Comparison of ENCODE assay signal across 1 cellular context in genomic region chr6:137731960-137732616, GRCh38.
TF ChIP-seq lines count a peak whose summit lies in the region.

No MANE protein-coding gene starts in this region.

TF ChIP-seq in HepG2, 621 proteins besides CTCF, POLR2A, EP300 and RAD21 (continued from another document and continues in another):
- TF ChIP-seq CEBPZ (IDR thresholded peaks at IDR 0.05; ENCODE audit: low read length), result no peak
- TF ChIP-seq ZFX (CRISPR knock-in tag; IDR thresholded peaks at IDR 0.05; ENCODE audit: low read depth), result peak; percentile 26; the same call in 1 of the 2 replicates
- peak; percentile 96 for TF ChIP-seq PAXIP1 (CRISPR knock-in tag; conservative IDR thresholded peaks at IDR 0.05)
- no peak for TF ChIP-seq ZNF496 (CRISPR knock-in tag; IDR thresholded peaks at IDR 0.05; ENCODE audit: insufficient replicate concordance)
- TF ChIP-seq SOX6 (IDR thresholded peaks at IDR 0.05), result no peak
- TF ChIP-seq SOX6 (CRISPR knock-in tag; IDR thresholded peaks at IDR 0.05), result peak; percentile 96
- no peak for TF ChIP-seq ZNF567 (CRISPR knock-in tag; IDR thresholded peaks at IDR 0.05; ENCODE audit: borderline replicate concordance)
- peak; percentile 31; the same call in 1 of the 2 replicates for TF ChIP-seq TAF1 (CRISPR knock-in tag; IDR thresholded peaks at IDR 0.05)
- TF ChIP-seq ZNF136 (CRISPR knock-in tag; IDR thresholded peaks at IDR 0.05; ENCODE audit: low read depth), result peak; percentile 21; the same call in 1 of the 2 replicates
- TF ChIP-seq ZBTB46 (CRISPR knock-in tag; IDR thresholded peaks at IDR 0.05; ENCODE audit: borderline replicate concordance), result no peak
- TF ChIP-seq RBM39 (IDR thresholded peaks at IDR 0.05; ENCODE audit: low read depth, low read length, poor library complexity, severe bottlenecking), result no peak
- no peak for TF ChIP-seq ISX (CRISPR knock-in tag; conservative IDR thresholded peaks at IDR 0.05)
- TF ChIP-seq NFAT5 (CRISPR knock-in tag; IDR thresholded peaks at IDR 0.05), result no peak
- TF ChIP-seq TIGD3 (CRISPR knock-in tag; IDR thresholded peaks at IDR 0.05; ENCODE audit: borderline replicate concordance), result no peak
- no peak for TF ChIP-seq HIVEP1 (CRISPR knock-in tag; IDR thresholded peaks at IDR 0.05)
- TF ChIP-seq FOXK1 (CRISPR knock-in tag; IDR thresholded peaks at IDR 0.05; ENCODE audit: borderline replicate concordance, low read depth), result peak; percentile 93
- no peak for TF ChIP-seq ZNF563 (CRISPR knock-in tag; IDR thresholded peaks at IDR 0.05)
- no peak for TF ChIP-seq ZBTB8A (CRISPR knock-in tag; IDR thresholded peaks at IDR 0.05; ENCODE audit: borderline replicate concordance, low read depth)
- peak; percentile 99 for TF ChIP-seq GATAD2A (CRISPR knock-in tag; IDR thresholded peaks at IDR 0.05)
- 0 out of 2 replicates have a peak, but pooled peaks have one; percentile 48 for TF ChIP-seq ZNF430 (CRISPR knock-in tag; IDR thresholded peaks at IDR 0.05)
- no peak for TF ChIP-seq ZNF550 (CRISPR knock-in tag; IDR thresholded peaks at IDR 0.05; ENCODE audit: borderline replicate concordance)
- 0 out of 2 replicates have a peak, but pooled peaks have one; percentile 45 for TF ChIP-seq ZNF205 (CRISPR knock-in tag; IDR thresholded peaks at IDR 0.05)
- no peak for TF ChIP-seq ZNF674 (CRISPR knock-in tag; IDR thresholded peaks at IDR 0.05; ENCODE audit: low read depth)
- TF ChIP-seq ZNF570 (CRISPR knock-in tag; IDR thresholded peaks at IDR 0.05; ENCODE audit: borderline replicate concordance), result no peak
- 0 out of 2 replicates have a peak, but pooled peaks have one; percentile 52 for TF ChIP-seq ZNF766 (CRISPR knock-in tag; IDR thresholded peaks at IDR 0.05; ENCODE audit: borderline replicate concordance)
- TF ChIP-seq RFX1 (IDR thresholded peaks at IDR 0.05), result no peak
- no peak for TF ChIP-seq PBX3 (CRISPR knock-in tag; IDR thresholded peaks at IDR 0.05; ENCODE audit: borderline replicate concordance)
- peak; percentile 100 for TF ChIP-seq FOSL2 (CRISPR knock-in tag; IDR thresholded peaks at IDR 0.05)
- TF ChIP-seq DDIT3 (CRISPR knock-in tag; IDR thresholded peaks at IDR 0.05), result no peak
- no peak for TF ChIP-seq MXD3 (CRISPR knock-in tag; IDR thresholded peaks at IDR 0.05)
- TF ChIP-seq ZNF160 (CRISPR knock-in tag; IDR thresholded peaks at IDR 0.05), result no peak
- peak; percentile 97 for TF ChIP-seq HOXA5 (CRISPR knock-in tag; IDR thresholded peaks at IDR 0.05)
- no peak for TF ChIP-seq ZNF512B (CRISPR knock-in tag; IDR thresholded peaks at IDR 0.05; ENCODE audit: borderline replicate concordance)
